In genomic region chr22:20545681-20546521, GRCh38 we compare ENCODE assay signal across 16 cellular contexts. TPM values are rescaled to one million over a fixed set of nuclear protein-coding genes. Genes with fewer than 3 reads are reported as not detected.
DNase-seq lines count a peak whose midpoint lies in the region; ATAC-seq and TF ChIP-seq lines count a peak whose summit lies in the region.
"Had no signal": no experiment of that assay in that cellular context is flagged by ENCODE, and none has a peak within 500 bp of the region (broad histone marks: within the 10 kb centered on the region; RNA-seq: fewer than 3 reads in every experiment).

No MANE protein-coding gene starts in this region.

- no peak for ATAC-seq in activated CD8-positive, alpha-beta T cell treated with anti-CD3 and anti-CD28 coated beads for 36 hours
- ATAC-seq in activated CD8-positive, alpha-beta T cell treated with anti-CD3 and anti-CD28 coated beads, Interleukin-2, amount 10 ng/mL, durations not matched to agents 7 days and 5 days, result no peak
- no peak for ATAC-seq in stimulated activated effector memory CD8-positive, alpha-beta T cell treated with anti-CD3 and anti-CD28 coated beads, Interleukin-12 subunit alpha, Interleukin-12 subunit beta, amount 100 ng/mL, for 72 hours
- ATAC-seq: left ventricle myocardium superior had no signal

- H3K27me3 Mint-ChIP-seq in activated CD8-positive, alpha-beta T cell treated with anti-CD3 and anti-CD28 coated beads for 36 hours, result no peaks in the 10 kb centered on the region
- H3K27me3 Mint-ChIP-seq in activated CD8-positive, alpha-beta T cell treated with anti-CD3 and anti-CD28 coated beads, Interleukin-2, amount 10 ng/mL, durations not matched to agents 7 days and 5 days (ENCODE audit: low read depth), result no peaks in the 10 kb centered on the region
- no peaks in the 10 kb centered on the region for H3K27me3 Mint-ChIP-seq in activated CD4-positive, alpha-beta memory T cell treated with anti-CD3 and anti-CD28 coated beads, Interleukin-2, amount 10 ng/mL, durations not matched to agents 7 days and 5 days
- peaks cover 0 to 8% (median 3%) of the 10 kb centered on the region in 3 donors for H3K27me3 Mint-ChIP-seq in immature natural killer cell (ENCODE audit: low read depth in 3 of 3)
- H3K27me3 Mint-ChIP-seq: activated naive CD8-positive, alpha-beta T cell treated with anti-CD3 and anti-CD28 coated beads, Interleukin-2, amount 10 ng/mL, durations not matched to agents 7 days and 5 days had no signal

- TF ChIP-seq POLR2A in suprapubic skin (IDR thresholded peaks at IDR 0.05), result no peak

- no peaks in the 10 kb centered on the region for H3K27me3 ChIP-seq in suprapubic skin

- H3K4me1 Mint-ChIP-seq in activated CD8-positive, alpha-beta T cell treated with anti-CD3 and anti-CD28 coated beads for 36 hours (ENCODE audit: low read depth), result peaks cover 57% of the 10 kb centered on the region
- H3K4me1 Mint-ChIP-seq in activated CD8-positive, alpha-beta T cell treated with anti-CD3 and anti-CD28 coated beads, Interleukin-2, amount 10 ng/mL, durations not matched to agents 7 days and 5 days (ENCODE audit: low read depth), result peaks cover 70% of the 10 kb centered on the region
- H3K4me1 Mint-ChIP-seq in activated CD4-positive, alpha-beta memory T cell treated with anti-CD3 and anti-CD28 coated beads, Interleukin-2, amount 10 ng/mL, durations not matched to agents 7 days and 5 days, result peaks cover 69% of the 10 kb centered on the region
- peaks cover 60 to 74% of the 10 kb centered on the region in 2 donors for H3K4me1 Mint-ChIP-seq in immature natural killer cell
- peaks cover 54% of the 10 kb centered on the region for H3K4me1 Mint-ChIP-seq in stimulated activated effector memory CD8-positive, alpha-beta T cell treated with anti-CD3 and anti-CD28 coated beads, Interleukin-12 subunit alpha, Interleukin-12 subunit beta, amount 100 ng/mL, for 72 hours

- peaks cover 39% of the 10 kb centered on the region for H3K36me3 Mint-ChIP-seq in activated CD8-positive, alpha-beta T cell treated with anti-CD3 and anti-CD28 coated beads for 36 hours (ENCODE audit: low read depth)
- peaks cover 53% of the 10 kb centered on the region for H3K36me3 Mint-ChIP-seq in activated CD8-positive, alpha-beta T cell treated with anti-CD3 and anti-CD28 coated beads, Interleukin-2, amount 10 ng/mL, durations not matched to agents 7 days and 5 days (ENCODE audit: low read depth)
- H3K36me3 Mint-ChIP-seq in activated CD4-positive, alpha-beta memory T cell treated with anti-CD3 and anti-CD28 coated beads, Interleukin-2, amount 10 ng/mL, durations not matched to agents 7 days and 5 days (ENCODE audit: low read depth), result peaks cover 51% of the 10 kb centered on the region
- peaks cover 13 to 17% (median 16%) of the 10 kb centered on the region in 3 donors for H3K36me3 Mint-ChIP-seq in immature natural killer cell
- peaks cover 60% of the 10 kb centered on the region for H3K36me3 Mint-ChIP-seq in stimulated activated effector memory CD8-positive, alpha-beta T cell treated with anti-CD3 and anti-CD28 coated beads, Interleukin-12 subunit alpha, Interleukin-12 subunit beta, amount 100 ng/mL, for 72 hours

- no peak for DNase-seq in activated CD8-positive, alpha-beta T cell treated with anti-CD3 and anti-CD28 coated beads for 36 hours
- no peak for DNase-seq in activated CD8-positive, alpha-beta T cell treated with anti-CD3 and anti-CD28 coated beads, Interleukin-2, amount 10 ng/mL, durations not matched to agents 7 days and 5 days
- no peak for DNase-seq in activated CD4-positive, alpha-beta memory T cell treated with anti-CD3 and anti-CD28 coated beads, Interleukin-2, amount 10 ng/mL, durations not matched to agents 7 days and 5 days
- DNase-seq in immature natural killer cell (no peak), NCI-H2107 treated with DMSO at 0.1 percent for 48 hours (lab: John Stamatoyannopoulos, UW; ENCODE audit: unreplicated experiment) (no peak), suprapubic skin (ENCODE audit: low spot score in 2 of 2) (no peak), AG20443 (ENCODE audit: low spot score) (no peak)
- DNase-seq in stimulated activated effector memory CD8-positive, alpha-beta T cell treated with anti-CD3 and anti-CD28 coated beads, Interleukin-12 subunit alpha, Interleukin-12 subunit beta, amount 100 ng/mL, for 72 hours (ENCODE audit: low spot score in 2 of 2), result no peak
- DNase-seq: ACHN; activated CD4-positive, alpha-beta T cell treated with anti-CD3 and anti-CD28 coated beads, Interleukin-2, amount 50 U/mL, for 4 hours; activated naive CD8-positive, alpha-beta T cell treated with anti-CD3 and anti-CD28 coated beads, Interleukin-2, amount 10 ng/mL, durations not matched to agents 7 days and 5 days; left ventricle myocardium superior; NCI-H2081 treated with DMSO at 0.1 percent for 48 hours; T1000 had no signal

- TF ChIP-seq EP300 in suprapubic skin (IDR thresholded peaks at IDR 0.05), result no peak

- 73% methylated on average over 10 of the region's 10 CpGs for WGBS in suprapubic skin

- H3K27ac ChIP-seq in suprapubic skin, result no peak overlapping the region

- peaks cover 26% of the 10 kb centered on the region for H3K36me3 ChIP-seq in suprapubic skin

- no peaks in the 10 kb centered on the region for H3K9me3 Mint-ChIP-seq in activated CD8-positive, alpha-beta T cell treated with anti-CD3 and anti-CD28 coated beads for 36 hours
- no peaks in the 10 kb centered on the region for H3K9me3 Mint-ChIP-seq in activated CD8-positive, alpha-beta T cell treated with anti-CD3 and anti-CD28 coated beads, Interleukin-2, amount 10 ng/mL, durations not matched to agents 7 days and 5 days (ENCODE audit: insufficient read depth)
- no peaks in the 10 kb centered on the region for H3K9me3 Mint-ChIP-seq in activated CD4-positive, alpha-beta memory T cell treated with anti-CD3 and anti-CD28 coated beads, Interleukin-2, amount 10 ng/mL, durations not matched to agents 7 days and 5 days
- no peaks in the 10 kb centered on the region for H3K9me3 Mint-ChIP-seq in immature natural killer cell
- no peaks in the 10 kb centered on the region for H3K9me3 Mint-ChIP-seq in stimulated activated effector memory CD8-positive, alpha-beta T cell treated with anti-CD3 and anti-CD28 coated beads, Interleukin-12 subunit alpha, Interleukin-12 subunit beta, amount 100 ng/mL, for 72 hours
- H3K9me3 Mint-ChIP-seq: activated naive CD8-positive, alpha-beta T cell treated with anti-CD3 and anti-CD28 coated beads, Interleukin-2, amount 10 ng/mL, durations not matched to agents 7 days and 5 days had no signal

- no peak for TF ChIP-seq CTCF in activated CD8-positive, alpha-beta T cell treated with anti-CD3 and anti-CD28 coated beads for 36 hours (IDR thresholded peaks at IDR 0.05)
- no peak for TF ChIP-seq CTCF in suprapubic skin (IDR thresholded peaks at IDR 0.05)

- CTCF ChIA-PET in activated CD8-positive, alpha-beta T cell treated with anti-CD3 and anti-CD28 coated beads for 36 hours (lab: Charles Lee), result interaction anchor here (1.7 to 14.0 kb wide), 3 partner anchors 12 to 29 kb away, joined by 3 to 234 read pairs (median 4); no protein-coding TSS in a partner anchor
- CTCF ChIA-PET in activated CD8-positive, alpha-beta T cell treated with anti-CD3 and anti-CD28 coated beads, Interleukin-2, amount 10 ng/mL, durations not matched to agents 7 days and 5 days (lab: Charles Lee), result interaction anchor here (0.6 to 17.1 kb wide), 3 partner anchors 21 to 83 kb away, joined by 3 to 465 read pairs (median 3); no protein-coding TSS in a partner anchor
- CTCF ChIA-PET in activated CD4-positive, alpha-beta memory T cell treated with anti-CD3 and anti-CD28 coated beads, Interleukin-2, amount 10 ng/mL, durations not matched to agents 7 days and 5 days (lab: Charles Lee), result interaction anchor here (2.1 to 14.1 kb wide), 2 partner anchors 12 to 23 kb away, joined by 5 to 313 read pairs; no protein-coding TSS in a partner anchor

- intact Hi-C loops in activated CD8-positive, alpha-beta T cell treated with anti-CD3 and anti-CD28 coated beads for 36 hours (cut with micrococcal nuclease), result no loop called here

- POLR2A ChIA-PET in activated CD8-positive, alpha-beta T cell treated with anti-CD3 and anti-CD28 coated beads for 36 hours (lab: Charles Lee), result no interaction called here
- POLR2A ChIA-PET in activated CD8-positive, alpha-beta T cell treated with anti-CD3 and anti-CD28 coated beads, Interleukin-2, amount 10 ng/mL, durations not matched to agents 7 days and 5 days (lab: Charles Lee), result no interaction called here
- POLR2A ChIA-PET in activated CD4-positive, alpha-beta memory T cell treated with anti-CD3 and anti-CD28 coated beads, Interleukin-2, amount 10 ng/mL, durations not matched to agents 7 days and 5 days (lab: Charles Lee), result interaction anchor here (2.5 to 27.0 kb wide), 4 partner anchors 10 to 32 kb away, joined by 6 to 396 read pairs (median 166); partner anchors contain the start of gene MED15

- H3K4me3 Mint-ChIP-seq in activated CD8-positive, alpha-beta T cell treated with anti-CD3 and anti-CD28 coated beads for 36 hours, result no peak overlapping the region
- no peak overlapping the region for H3K4me3 Mint-ChIP-seq in activated CD8-positive, alpha-beta T cell treated with anti-CD3 and anti-CD28 coated beads, Interleukin-2, amount 10 ng/mL, durations not matched to agents 7 days and 5 days
- H3K4me3 Mint-ChIP-seq in activated CD4-positive, alpha-beta memory T cell treated with anti-CD3 and anti-CD28 coated beads, Interleukin-2, amount 10 ng/mL, durations not matched to agents 7 days and 5 days, result no peak overlapping the region
- H3K4me3 Mint-ChIP-seq in immature natural killer cell, result peak overlapping the region in 2 of 5 donors; percentile 31 to 38
- H3K4me3 Mint-ChIP-seq in stimulated activated effector memory CD8-positive, alpha-beta T cell treated with anti-CD3 and anti-CD28 coated beads, Interleukin-12 subunit alpha, Interleukin-12 subunit beta, amount 100 ng/mL, for 72 hours, result no peak overlapping the region
- H3K4me3 Mint-ChIP-seq: activated naive CD8-positive, alpha-beta T cell treated with anti-CD3 and anti-CD28 coated beads, Interleukin-2, amount 10 ng/mL, durations not matched to agents 7 days and 5 days had no signal

- no peak overlapping the region for H3K4me3 ChIP-seq in suprapubic skin
- H3K4me3 ChIP-seq: HAP-1, skin epidermis had no signal

- H3K9me3 ChIP-seq in suprapubic skin, result no peaks in the 10 kb centered on the region
- H3K9me3 ChIP-seq: HAP-1 had no signal

- H3K4me1 ChIP-seq in suprapubic skin, result peaks cover 26% of the 10 kb centered on the region
- H3K4me1 ChIP-seq: HAP-1 had no signal

- peak overlapping the region; percentile 71 for H3K27ac Mint-ChIP-seq in activated CD8-positive, alpha-beta T cell treated with anti-CD3 and anti-CD28 coated beads for 36 hours
- H3K27ac Mint-ChIP-seq in activated CD8-positive, alpha-beta T cell treated with anti-CD3 and anti-CD28 coated beads, Interleukin-2, amount 10 ng/mL, durations not matched to agents 7 days and 5 days, result no peak overlapping the region
- peak overlapping the region; percentile 40 for H3K27ac Mint-ChIP-seq in activated CD4-positive, alpha-beta memory T cell treated with anti-CD3 and anti-CD28 coated beads, Interleukin-2, amount 10 ng/mL, durations not matched to agents 7 days and 5 days
- H3K27ac Mint-ChIP-seq in immature natural killer cell, result peak overlapping the region; percentile 74 to 95 (median 88)
- H3K27ac Mint-ChIP-seq in stimulated activated effector memory CD8-positive, alpha-beta T cell treated with anti-CD3 and anti-CD28 coated beads, Interleukin-12 subunit alpha, Interleukin-12 subunit beta, amount 100 ng/mL, for 72 hours, result peak overlapping the region; percentile 77
- H3K27ac Mint-ChIP-seq: activated naive CD8-positive, alpha-beta T cell treated with anti-CD3 and anti-CD28 coated beads, Interleukin-2, amount 10 ng/mL, durations not matched to agents 7 days and 5 days had no signal

RNA-seq across cellular contexts. Expression of gene MED15, which starts 38.5 kb away (rescaled TPM):
- 100 to 1,000 TPM; 110 to 118 TPM for total RNA-seq in activated CD8-positive, alpha-beta T cell treated with anti-CD3 and anti-CD28 coated beads for 36 hours
- 100 to 1,000 TPM; 155 to 161 TPM for total RNA-seq in activated CD8-positive, alpha-beta T cell treated with anti-CD3 and anti-CD28 coated beads, Interleukin-2, amount 10 ng/mL, durations not matched to agents 7 days and 5 days
- total RNA-seq in activated CD4-positive, alpha-beta memory T cell treated with anti-CD3 and anti-CD28 coated beads, Interleukin-2, amount 10 ng/mL, durations not matched to agents 7 days and 5 days, result 100 to 1,000 TPM; 168 TPM
- polyA plus RNA-seq in immature natural killer cell, result 10 to 100 TPM; 12.1 to 91.3 (median 23.0) TPM
- total RNA-seq in suprapubic skin, result 100 to 1,000 TPM in 1 of 4 donors, 10 to 100 TPM in 3; 59.8 to 163 (median 70.8) TPM

RNA-seq across cellular contexts. Expression of gene KLHL22, which starts 50.3 kb away (rescaled TPM):
- total RNA-seq in activated CD8-positive, alpha-beta T cell treated with anti-CD3 and anti-CD28 coated beads for 36 hours, result 10 to 100 TPM; 16.3 to 17.9 TPM
- 10 to 100 TPM; 29.2 to 30.1 TPM for total RNA-seq in activated CD8-positive, alpha-beta T cell treated with anti-CD3 and anti-CD28 coated beads, Interleukin-2, amount 10 ng/mL, durations not matched to agents 7 days and 5 days
- 10 to 100 TPM; 31.1 to 32.8 TPM for total RNA-seq in activated CD4-positive, alpha-beta memory T cell treated with anti-CD3 and anti-CD28 coated beads, Interleukin-2, amount 10 ng/mL, durations not matched to agents 7 days and 5 days
- 10 to 100 TPM; 12.8 to 26.3 (median 26.1) TPM for polyA plus RNA-seq in immature natural killer cell
- total RNA-seq in suprapubic skin, result 10 to 100 TPM; 12.3 to 29.7 (median 18.3) TPM
